Comparison of ENCODE assay signal across 10 cellular contexts in genomic region chrX:12972239-12972638, GRCh38. TPM values are rescaled to one million over a fixed set of nuclear protein-coding genes. Genes with fewer than 3 reads are reported as not detected.
DNase-seq lines count a peak whose midpoint lies in the region; ATAC-seq and TF ChIP-seq lines count a peak whose summit lies in the region.
"Had no signal": no experiment of that assay in that cellular context is flagged by ENCODE, and none has a peak within 500 bp of the region (broad histone marks: within the 10 kb centered on the region; RNA-seq: fewer than 3 reads in every experiment).

No MANE protein-coding gene starts in this region.

- H3K27me3 Mint-ChIP-seq in natural killer cell treated with Interleukin-12 subunit alpha and Interleukin-12 subunit beta and Interleukin-15 and Interleukin-18, amount 100 ng/mL, for 72 hours: peaks cover 0 to 10% of the 10 kb centered on the region in 2 donors

- H3K9ac ChIP-seq in BLaER1 treated with 17β-estradiol and CSF1 and Interleukin-3, amounts not matched to agents 10 nM and 100 nM: peak overlapping the region; percentile 78 to 99 (median 96)
- peak overlapping the region; percentile 49 for H3K9ac ChIP-seq in adipocyte (ENCODE audit: low read length)
- H3K9ac ChIP-seq in GM23248: no peak overlapping the region

- H3K27me3 ChIP-seq in BLaER1 treated with 17β-estradiol and CSF1 and Interleukin-3, amounts not matched to agents 10 nM and 100 nM: peaks cover 0 to 18% (median 0%) of the 10 kb centered on the region in 11 experiments; a peak in 6 of 22 replicates
- no peaks in the 10 kb centered on the region for H3K27me3 ChIP-seq in HL-60 (ENCODE audit: insufficient read depth, poor library complexity, severe bottlenecking)
- peaks cover under 1% of the 10 kb centered on the region for H3K27me3 ChIP-seq in adipocyte (replicated peaks; ENCODE audit: control insufficient read depth, insufficient read depth, low read length)
- no peaks in the 10 kb centered on the region for H3K27me3 ChIP-seq in GM23248 (replicated peaks; ENCODE audit: insufficient read depth)
- H3K27me3 ChIP-seq: SJSA1 had no signal

- no peak for TF ChIP-seq CTCF in HL-60 (IDR thresholded peaks at IDR 0.05; ENCODE audit: insufficient read depth, low read length)

- peaks cover 49 to 53% of the 10 kb centered on the region in 2 donors for H3K4me1 Mint-ChIP-seq in natural killer cell treated with Interleukin-12 subunit alpha and Interleukin-12 subunit beta and Interleukin-15 and Interleukin-18, amount 100 ng/mL, for 72 hours (ENCODE audit: low read depth in 2 of 2)

- ATAC-seq in natural killer cell treated with Interleukin-12 subunit alpha and Interleukin-12 subunit beta and Interleukin-15 and Interleukin-18, amount 100 ng/mL, for 72 hours: no peak
- ATAC-seq in HG03025 (IDR thresholded peaks at IDR 0.05; ENCODE audit: low FRiP score, unreplicated experiment) (no peak), HG02763 (IDR thresholded peaks at IDR 0.05; ENCODE audit: unreplicated experiment) (no peak)

- no peaks in the 10 kb centered on the region for H3K9me2 ChIP-seq in GM23248 (ENCODE audit: insufficient read depth)

- peaks cover 15% of the 10 kb centered on the region for H3F3A ChIP-seq in GM23248 (ENCODE audit: insufficient read depth)

- H3K36me3 ChIP-seq in BLaER1 treated with 17β-estradiol and CSF1 and Interleukin-3, amounts not matched to agents 10 nM and 100 nM: peaks cover 2 to 22% (median 15%) of the 10 kb centered on the region in 11 experiments; a peak in 17 of 22 replicates
- H3K36me3 ChIP-seq in adipocyte (ENCODE audit: control insufficient read depth, insufficient read depth, low read length, severe bottlenecking): peaks cover under 1% of the 10 kb centered on the region
- peaks cover 15% of the 10 kb centered on the region for H3K36me3 ChIP-seq in GM23248 (ENCODE audit: low read depth)

- H3K9me3 ChIP-seq in BLaER1 treated with 17β-estradiol and CSF1 and Interleukin-3, amounts not matched to agents 10 nM and 100 nM (replicated peaks in 1 of 11): peaks cover 0 to 25% (median 14%) of the 10 kb centered on the region in 11 experiments; a peak in 18 of 22 replicates
- no peaks in the 10 kb centered on the region for H3K9me3 ChIP-seq in adipocyte (ENCODE audit: control insufficient read depth, low read length)
- no peaks in the 10 kb centered on the region for H3K9me3 ChIP-seq in GM23248 (ENCODE audit: low read depth)
- H3K9me3 ChIP-seq: SJSA1 had no signal

- peaks cover 46 to 74% (median 66%) of the 10 kb centered on the region in 10 experiments for H3K4me1 ChIP-seq in BLaER1 treated with 17β-estradiol and CSF1 and Interleukin-3, amounts not matched to agents 10 nM and 100 nM
- H3K4me1 ChIP-seq in adipocyte (ENCODE audit: control insufficient read depth, insufficient read depth, low read length) (peaks cover 23% of the 10 kb centered on the region), GM23248 (ENCODE audit: insufficient read depth) (peaks cover 6% of the 10 kb centered on the region; the same call in 1 of the 2 replicates)

- H3K4me2 ChIP-seq in BLaER1 treated with 17β-estradiol and CSF1 and Interleukin-3, amounts not matched to agents 10 nM and 100 nM: peak overlapping the region; percentile 54 to 89 (median 79)
- H3K4me2 ChIP-seq in GM23248 (ENCODE audit: unreplicated experiment): no peak overlapping the region

- H3K36me3 Mint-ChIP-seq in natural killer cell treated with Interleukin-12 subunit alpha and Interleukin-12 subunit beta and Interleukin-15 and Interleukin-18, amount 100 ng/mL, for 72 hours: peaks cover 15% of the 10 kb centered on the region

- peaks cover 22% of the 10 kb centered on the region for H3K79me2 ChIP-seq in GM23248 (ENCODE audit: insufficient read depth)

- in situ Hi-C loops in GM23248 (cut with MboI): no loop called here

- H3K4me3 ChIP-seq in BLaER1 treated with 17β-estradiol and CSF1 and Interleukin-3, amounts not matched to agents 10 nM and 100 nM: peak overlapping the region; percentile 31 to 78 (median 54); a peak in 19 of 20 replicates
- H3K4me3 ChIP-seq in HL-60 (replicated peaks; ENCODE audit: insufficient read depth, low read length) (peak overlapping the region; percentile 17), adipocyte (ENCODE audit: low read length) (no peak overlapping the region), GM23248 (no peak overlapping the region)
- H3K4me3 ChIP-seq: SJSA1 had no signal

- H3K27ac Mint-ChIP-seq in natural killer cell treated with Interleukin-12 subunit alpha and Interleukin-12 subunit beta and Interleukin-15 and Interleukin-18, amount 100 ng/mL, for 72 hours: peak overlapping the region; percentile 91

- H3K9me3 Mint-ChIP-seq in natural killer cell treated with Interleukin-12 subunit alpha and Interleukin-12 subunit beta and Interleukin-15 and Interleukin-18, amount 100 ng/mL, for 72 hours: no peaks in the 10 kb centered on the region

- peak in 1 of 2 experiments; percentile 52 for DNase-seq in HL-60 (ENCODE audit: low read depth in 1 of 2, low spot score in 1 of 2)
- no peak for DNase-seq in adipocyte (ENCODE audit: low read depth)
- DNase-seq in natural killer cell treated with Interleukin-12 subunit alpha and Interleukin-12 subunit beta and Interleukin-15 and Interleukin-18, amount 100 ng/mL, for 72 hours (ENCODE audit: low spot score): no peak
- no peak for DNase-seq in activated CD8-positive, alpha-beta memory T cell treated with anti-CD3 and anti-CD28 coated beads, Interleukin-2, amount 50 U/mL, for 48 hours
- DNase-seq in GM23248: no peak
- DNase-seq: midbrain had no signal

- peak overlapping the region; percentile 80 to 99 (median 98) for H3K27ac ChIP-seq in BLaER1 treated with 17β-estradiol and CSF1 and Interleukin-3, amounts not matched to agents 10 nM and 100 nM
- H3K27ac ChIP-seq in HL-60 (replicated peaks): peak overlapping the region; percentile 99
- no peak overlapping the region for H3K27ac ChIP-seq in GM23248
- H3K27ac ChIP-seq: SJSA1 had no signal

- WGBS in GM23248 (ENCODE audit: low coverage in 1 of 2, low lambda C conversion rate in 2 of 2, missing lambda C conversion rate in 2 of 2), 2 experiments: 67 to 69% methylated on average over 5 of the region's 5 CpGs

- H2AFZ ChIP-seq in GM23248: no peak overlapping the region

- peaks cover 7 to 20% (median 10%) of the 10 kb centered on the region in 11 experiments; a peak in 14 of 22 replicates for H4K20me1 ChIP-seq in BLaER1 treated with 17β-estradiol and CSF1 and Interleukin-3, amounts not matched to agents 10 nM and 100 nM
- no peaks in the 10 kb centered on the region for H4K20me1 ChIP-seq in GM23248 (ENCODE audit: insufficient read depth)

- peak overlapping the region; percentile 89 for H3K4me3 Mint-ChIP-seq in natural killer cell treated with Interleukin-12 subunit alpha and Interleukin-12 subunit beta and Interleukin-15 and Interleukin-18, amount 100 ng/mL, for 72 hours

RNA-seq across cellular contexts. Expression of gene TMSB4X, which starts 2.7 kb away (rescaled TPM):
- 1,000 to 10,000 TPM; 2,674 to 5,601 TPM for total RNA-seq in natural killer cell treated with Interleukin-12 subunit alpha and Interleukin-12 subunit beta and Interleukin-15 and Interleukin-18, amount 100 ng/mL, for 72 hours
- 3,286 and 6,098 TPM in 2 replicates for total RNA-seq in GM23248 (2014; rRNA removed; shearing (Covaris generic))
- 9,088 and 9,298 TPM in 2 replicates for polyA plus RNA-seq in GM23248 (2016; fragmentation: Nextera tagmentation; extraction: Ambion mirVana)

Comparison
In these comparisons a context has a peak if more than half of its experiments do, and no peak if none do; other contexts are left out.
1. H3K4me3 ChIP-seq: peak in BLaER1 treated with 17β-estradiol and CSF1 and Interleukin-3, amounts not matched to agents 10 nM and 100 nM (10 of 10) and HL-60 (single experiment); none in adipocyte (single experiment) and GM23248 (single experiment).